In genomic region chr16:3611145-3611977, GRCh38 we compare ENCODE assay signal across 8 cellular contexts. TPM values are rescaled to one million over a fixed set of nuclear protein-coding genes. Genes with fewer than 3 reads are reported as not detected.
DNase-seq lines count a peak whose midpoint lies in the region; ATAC-seq, FAIRE-seq and TF ChIP-seq lines count a peak whose summit lies in the region.

Gene SLX4, minus strand, starts transcription at chr16:3611606. Its CDS starts 2,642 bp downstream, at chr16:3608964.

- TF ChIP-seq CTCF in RWPE1 (conservative IDR thresholded peaks at IDR 0.05; ENCODE audit: low read depth) = no peak
- no peak for TF ChIP-seq CTCF in natural killer cell (IDR thresholded peaks at IDR 0.05)

- peaks cover 48 to 49% of the 10 kb centered on the region in 2 donors for H3K4me1 Mint-ChIP-seq in natural killer cell
- peaks cover 34 to 67% of the 10 kb centered on the region in 2 donors for H3K4me1 Mint-ChIP-seq in stimulated activated naive B cell treated with anti-CD40 and anti-IgM and Interleukin-4, amounts not matched to agents 10 μg/mL and 1 μg/mL and 100 μg/mL, for 72 hours

- peak within 1 kb of the TSS; percentile 99 for H3K4me3 Mint-ChIP-seq in natural killer cell
- peak within 1 kb of the TSS; percentile 100 for H3K4me3 Mint-ChIP-seq in stimulated activated naive B cell treated with anti-CD40 and anti-IgM and Interleukin-4, amounts not matched to agents 10 μg/mL and 1 μg/mL and 100 μg/mL, for 72 hours

- H3K9me3 Mint-ChIP-seq in natural killer cell = no peaks in the 10 kb centered on the region
- H3K9me3 Mint-ChIP-seq in stimulated activated naive B cell treated with anti-CD40 and anti-IgM and Interleukin-4, amounts not matched to agents 10 μg/mL and 1 μg/mL and 100 μg/mL, for 72 hours = no peaks in the 10 kb centered on the region

- no peak for FAIRE-seq in H54 (lab: Jason Lieb, UNC)

- no peaks in the 10 kb centered on the region for H3K27me3 Mint-ChIP-seq in natural killer cell (ENCODE audit: low read depth in 2 of 2)
- no peaks in the 10 kb centered on the region for H3K27me3 Mint-ChIP-seq in stimulated activated naive B cell treated with anti-CD40 and anti-IgM and Interleukin-4, amounts not matched to agents 10 μg/mL and 1 μg/mL and 100 μg/mL, for 72 hours

- no peaks in the 10 kb centered on the region for H3K36me3 Mint-ChIP-seq in natural killer cell
- H3K36me3 Mint-ChIP-seq in stimulated activated naive B cell treated with anti-CD40 and anti-IgM and Interleukin-4, amounts not matched to agents 10 μg/mL and 1 μg/mL and 100 μg/mL, for 72 hours = peaks cover 16 to 33% of the 10 kb centered on the region in 2 donors

- intact Hi-C loops in natural killer cell (cut with micrococcal nuclease) = loop anchor here (1.0 to 5.0 kb wide), 3 partner anchors 32 to 506 kb away; partner anchors contain the start of gene ADCY9

- H3K27ac ChIP-seq in RWPE1 = peak within 1 kb of the TSS; percentile 79

- CTCF ChIA-PET in RWPE1 (lab: Yijun Ruan, JAX) = interaction anchor here (0.5 to 0.7 kb wide), 2 partner anchors 9 to 76 kb away, joined by 3 read pairs; no protein-coding TSS in a partner anchor

- DNase-seq in EH (ENCODE audit: low read depth) (peak; percentile 91), H54 (ENCODE audit: insufficient read length, low spot score) (peak; percentile 97), LoVo (ENCODE audit: low spot score) (peak; percentile 97), RWPE1 (ENCODE audit: low spot score) (peak; percentile 99), fibroblast of peridontal ligament (ENCODE audit: extremely low read depth) (peak; percentile 80), natural killer cell (peak; percentile 91)
- DNase-seq in activated T-helper 1 cell treated with anti-CD3 and anti-CD28 coated beads, Interleukin-2, amount 50 U/mL, for 16 hours (ENCODE audit: low read depth in 1 of 2, low spot score in 1 of 2) = peak; percentile 74 to 88
- DNase-seq in stimulated activated naive B cell treated with anti-CD40 and anti-IgM and Interleukin-4, amounts not matched to agents 10 μg/mL and 1 μg/mL and 100 μg/mL, for 72 hours = peak; percentile 90

- peak; percentile 87 to 95 (median 91) for ATAC-seq in natural killer cell
- peak; percentile 93 for ATAC-seq in stimulated activated naive B cell treated with anti-CD40 and anti-IgM and Interleukin-4, amounts not matched to agents 10 μg/mL and 1 μg/mL and 100 μg/mL, for 72 hours (replicated peaks)

- TF ChIP-seq POLR2A in H54 (IDR thresholded peaks at IDR 0.05; ENCODE audit: low read depth, low read length) = peak; percentile 81

- H3K27ac Mint-ChIP-seq in natural killer cell = peak within 1 kb of the TSS; percentile 97 to 98
- H3K27ac Mint-ChIP-seq in stimulated activated naive B cell treated with anti-CD40 and anti-IgM and Interleukin-4, amounts not matched to agents 10 μg/mL and 1 μg/mL and 100 μg/mL, for 72 hours = peak within 1 kb of the TSS; percentile 99

- POLR2A ChIA-PET in RWPE1 (lab: Yijun Ruan, JAX; ENCODE audit: low non-redundant PET) = no interaction called here

RNA-seq across cellular contexts. Expression of gene SLX4, which starts in this region (rescaled TPM):
- 10 to 100 TPM; 13.5 to 18.6 (median 15.5) TPM for total RNA-seq in natural killer cell

Comparison
In these comparisons a context has a peak if more than half of its experiments do, and no peak if none do; other contexts are left out.
1. Peak in every context shown above with its lines: DNase-seq, ATAC-seq and H3K27ac ChIP-seq.